Comparison of ENCODE assay signal across 1 cellular context in the genomic region with DNA sequence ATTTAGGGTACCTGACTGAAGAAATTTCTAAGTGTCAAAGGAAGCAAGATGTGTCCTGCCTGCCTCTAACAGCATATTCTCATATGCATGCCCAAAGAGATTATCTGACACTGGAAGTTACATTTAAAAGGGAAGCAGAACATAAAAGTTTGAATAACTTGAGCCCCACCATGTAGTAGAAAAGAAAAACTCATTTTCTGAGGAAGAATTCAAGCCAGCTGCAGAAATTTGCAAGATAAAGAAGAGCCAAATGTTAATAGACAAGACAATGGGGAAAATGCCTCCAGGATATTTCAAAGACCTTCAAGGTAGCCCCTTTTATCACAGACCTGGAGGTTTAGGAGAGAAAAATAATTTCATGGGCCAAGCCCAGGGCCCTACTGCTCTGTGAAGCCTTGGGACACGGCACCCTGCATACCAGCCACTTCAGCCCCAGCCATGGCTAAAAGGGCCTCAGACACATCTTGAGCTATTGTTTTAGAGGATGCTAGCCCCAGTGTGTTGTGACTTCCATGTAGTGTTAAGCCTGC.
TF ChIP-seq lines count a peak whose summit lies in the region.

No MANE protein-coding gene starts in this region.

TF ChIP-seq in WTC11, 78 proteins besides CTCF, POLR2A, EP300 and RAD21 (continued from another document):
- TF ChIP-seq, protein P1, sequence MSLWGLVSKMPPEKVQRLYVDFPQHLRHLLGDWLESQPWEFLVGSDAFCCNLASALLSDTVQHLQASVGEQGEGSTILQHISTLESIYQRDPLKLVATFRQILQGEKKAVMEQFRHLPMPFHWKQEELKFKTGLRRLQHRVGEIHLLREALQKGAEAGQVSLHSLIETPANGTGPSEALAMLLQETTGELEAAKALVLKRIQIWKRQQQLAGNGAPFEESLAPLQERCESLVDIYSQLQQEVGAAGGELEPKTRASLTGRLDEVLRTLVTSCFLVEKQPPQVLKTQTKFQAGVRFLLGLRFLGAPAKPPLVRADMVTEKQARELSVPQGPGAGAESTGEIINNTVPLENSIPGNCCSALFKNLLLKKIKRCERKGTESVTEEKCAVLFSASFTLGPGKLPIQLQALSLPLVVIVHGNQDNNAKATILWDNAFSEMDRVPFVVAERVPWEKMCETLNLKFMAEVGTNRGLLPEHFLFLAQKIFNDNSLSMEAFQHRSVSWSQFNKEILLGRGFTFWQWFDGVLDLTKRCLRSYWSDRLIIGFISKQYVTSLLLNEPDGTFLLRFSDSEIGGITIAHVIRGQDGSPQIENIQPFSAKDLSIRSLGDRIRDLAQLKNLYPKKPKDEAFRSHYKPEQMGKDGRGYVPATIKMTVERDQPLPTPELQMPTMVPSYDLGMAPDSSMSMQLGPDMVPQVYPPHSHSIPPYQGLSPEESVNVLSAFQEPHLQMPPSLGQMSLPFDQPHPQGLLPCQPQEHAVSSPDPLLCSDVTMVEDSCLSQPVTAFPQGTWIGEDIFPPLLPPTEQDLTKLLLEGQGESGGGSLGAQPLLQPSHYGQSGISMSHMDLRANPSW (CRISPR knock-in tag; conservative IDR thresholded peaks at IDR 0.05; ENCODE audit: low read depth) = no peak
- TF ChIP-seq, protein P2, sequence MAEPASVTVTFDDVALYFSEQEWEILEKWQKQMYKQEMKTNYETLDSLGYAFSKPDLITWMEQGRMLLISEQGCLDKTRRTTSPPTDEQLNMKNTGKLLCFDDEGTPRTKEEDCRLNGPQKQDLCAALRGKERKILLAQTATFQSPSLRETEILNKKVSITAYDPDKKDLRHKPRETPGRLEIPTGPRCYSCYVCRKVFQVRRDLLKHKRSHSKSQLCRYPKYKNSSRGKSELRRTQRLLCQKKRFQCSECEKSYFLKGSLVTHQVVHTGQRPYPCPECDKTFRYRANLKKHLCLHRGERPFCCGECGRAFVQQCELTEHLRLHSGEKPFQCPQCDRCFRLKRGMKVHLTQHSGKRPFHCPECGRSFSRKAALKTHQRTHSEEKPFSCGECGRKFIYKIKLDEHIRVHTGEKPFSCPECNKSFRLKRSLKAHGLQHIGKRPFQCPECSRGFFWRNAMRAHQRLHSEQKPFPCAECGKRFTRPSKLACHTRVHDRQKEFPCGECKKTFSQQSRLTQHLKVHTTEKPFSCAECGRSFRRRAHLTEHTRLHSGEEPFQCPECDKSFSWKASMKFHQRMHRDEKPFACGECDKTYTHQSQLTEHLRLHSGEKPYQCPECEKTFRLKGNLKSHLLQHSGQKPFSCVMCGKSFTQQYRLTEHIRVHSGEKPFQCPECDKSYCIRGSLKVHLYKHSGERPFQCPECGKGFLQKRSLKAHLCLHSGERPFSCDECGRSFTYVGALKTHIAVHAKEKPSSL (CRISPR knock-in tag; conservative IDR thresholded peaks at IDR 0.05) = no peak
- TF ChIP-seq, protein P3, sequence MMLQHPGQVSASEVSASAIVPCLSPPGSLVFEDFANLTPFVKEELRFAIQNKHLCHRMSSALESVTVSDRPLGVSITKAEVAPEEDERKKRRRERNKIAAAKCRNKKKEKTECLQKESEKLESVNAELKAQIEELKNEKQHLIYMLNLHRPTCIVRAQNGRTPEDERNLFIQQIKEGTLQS (CRISPR knock-in tag; conservative IDR thresholded peaks at IDR 0.05) = no peak
- no peak for TF ChIP-seq FOXJ3 (CRISPR knock-in tag; IDR thresholded peaks at IDR 0.05; ENCODE audit: borderline replicate concordance)
- no peak for TF ChIP-seq NFYB (CRISPR knock-in tag; conservative IDR thresholded peaks at IDR 0.05; ENCODE audit: low read depth)
- TF ChIP-seq MXD4 (CRISPR knock-in tag; IDR thresholded peaks at IDR 0.05; ENCODE audit: borderline replicate concordance) = no peak
- TF ChIP-seq, protein P4, sequence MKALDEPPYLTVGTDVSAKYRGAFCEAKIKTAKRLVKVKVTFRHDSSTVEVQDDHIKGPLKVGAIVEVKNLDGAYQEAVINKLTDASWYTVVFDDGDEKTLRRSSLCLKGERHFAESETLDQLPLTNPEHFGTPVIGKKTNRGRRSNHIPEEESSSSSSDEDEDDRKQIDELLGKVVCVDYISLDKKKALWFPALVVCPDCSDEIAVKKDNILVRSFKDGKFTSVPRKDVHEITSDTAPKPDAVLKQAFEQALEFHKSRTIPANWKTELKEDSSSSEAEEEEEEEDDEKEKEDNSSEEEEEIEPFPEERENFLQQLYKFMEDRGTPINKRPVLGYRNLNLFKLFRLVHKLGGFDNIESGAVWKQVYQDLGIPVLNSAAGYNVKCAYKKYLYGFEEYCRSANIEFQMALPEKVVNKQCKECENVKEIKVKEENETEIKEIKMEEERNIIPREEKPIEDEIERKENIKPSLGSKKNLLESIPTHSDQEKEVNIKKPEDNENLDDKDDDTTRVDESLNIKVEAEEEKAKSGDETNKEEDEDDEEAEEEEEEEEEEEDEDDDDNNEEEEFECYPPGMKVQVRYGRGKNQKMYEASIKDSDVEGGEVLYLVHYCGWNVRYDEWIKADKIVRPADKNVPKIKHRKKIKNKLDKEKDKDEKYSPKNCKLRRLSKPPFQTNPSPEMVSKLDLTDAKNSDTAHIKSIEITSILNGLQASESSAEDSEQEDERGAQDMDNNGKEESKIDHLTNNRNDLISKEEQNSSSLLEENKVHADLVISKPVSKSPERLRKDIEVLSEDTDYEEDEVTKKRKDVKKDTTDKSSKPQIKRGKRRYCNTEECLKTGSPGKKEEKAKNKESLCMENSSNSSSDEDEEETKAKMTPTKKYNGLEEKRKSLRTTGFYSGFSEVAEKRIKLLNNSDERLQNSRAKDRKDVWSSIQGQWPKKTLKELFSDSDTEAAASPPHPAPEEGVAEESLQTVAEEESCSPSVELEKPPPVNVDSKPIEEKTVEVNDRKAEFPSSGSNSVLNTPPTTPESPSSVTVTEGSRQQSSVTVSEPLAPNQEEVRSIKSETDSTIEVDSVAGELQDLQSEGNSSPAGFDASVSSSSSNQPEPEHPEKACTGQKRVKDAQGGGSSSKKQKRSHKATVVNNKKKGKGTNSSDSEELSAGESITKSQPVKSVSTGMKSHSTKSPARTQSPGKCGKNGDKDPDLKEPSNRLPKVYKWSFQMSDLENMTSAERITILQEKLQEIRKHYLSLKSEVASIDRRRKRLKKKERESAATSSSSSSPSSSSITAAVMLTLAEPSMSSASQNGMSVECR (CRISPR knock-in tag; IDR thresholded peaks at IDR 0.05; ENCODE audit: borderline replicate concordance) = no peak
- TF ChIP-seq, protein P5, sequence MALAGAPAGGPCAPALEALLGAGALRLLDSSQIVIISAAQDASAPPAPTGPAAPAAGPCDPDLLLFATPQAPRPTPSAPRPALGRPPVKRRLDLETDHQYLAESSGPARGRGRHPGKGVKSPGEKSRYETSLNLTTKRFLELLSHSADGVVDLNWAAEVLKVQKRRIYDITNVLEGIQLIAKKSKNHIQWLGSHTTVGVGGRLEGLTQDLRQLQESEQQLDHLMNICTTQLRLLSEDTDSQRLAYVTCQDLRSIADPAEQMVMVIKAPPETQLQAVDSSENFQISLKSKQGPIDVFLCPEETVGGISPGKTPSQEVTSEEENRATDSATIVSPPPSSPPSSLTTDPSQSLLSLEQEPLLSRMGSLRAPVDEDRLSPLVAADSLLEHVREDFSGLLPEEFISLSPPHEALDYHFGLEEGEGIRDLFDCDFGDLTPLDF (CRISPR knock-in tag; IDR thresholded peaks at IDR 0.05) = no peak
- TF ChIP-seq, protein P6, sequence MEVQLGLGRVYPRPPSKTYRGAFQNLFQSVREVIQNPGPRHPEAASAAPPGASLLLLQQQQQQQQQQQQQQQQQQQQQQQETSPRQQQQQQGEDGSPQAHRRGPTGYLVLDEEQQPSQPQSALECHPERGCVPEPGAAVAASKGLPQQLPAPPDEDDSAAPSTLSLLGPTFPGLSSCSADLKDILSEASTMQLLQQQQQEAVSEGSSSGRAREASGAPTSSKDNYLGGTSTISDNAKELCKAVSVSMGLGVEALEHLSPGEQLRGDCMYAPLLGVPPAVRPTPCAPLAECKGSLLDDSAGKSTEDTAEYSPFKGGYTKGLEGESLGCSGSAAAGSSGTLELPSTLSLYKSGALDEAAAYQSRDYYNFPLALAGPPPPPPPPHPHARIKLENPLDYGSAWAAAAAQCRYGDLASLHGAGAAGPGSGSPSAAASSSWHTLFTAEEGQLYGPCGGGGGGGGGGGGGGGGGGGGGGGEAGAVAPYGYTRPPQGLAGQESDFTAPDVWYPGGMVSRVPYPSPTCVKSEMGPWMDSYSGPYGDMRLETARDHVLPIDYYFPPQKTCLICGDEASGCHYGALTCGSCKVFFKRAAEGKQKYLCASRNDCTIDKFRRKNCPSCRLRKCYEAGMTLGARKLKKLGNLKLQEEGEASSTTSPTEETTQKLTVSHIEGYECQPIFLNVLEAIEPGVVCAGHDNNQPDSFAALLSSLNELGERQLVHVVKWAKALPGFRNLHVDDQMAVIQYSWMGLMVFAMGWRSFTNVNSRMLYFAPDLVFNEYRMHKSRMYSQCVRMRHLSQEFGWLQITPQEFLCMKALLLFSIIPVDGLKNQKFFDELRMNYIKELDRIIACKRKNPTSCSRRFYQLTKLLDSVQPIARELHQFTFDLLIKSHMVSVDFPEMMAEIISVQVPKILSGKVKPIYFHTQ (CRISPR knock-in tag; IDR thresholded peaks at IDR 0.05) = no peak
- no peak for TF ChIP-seq TEAD1 (CRISPR knock-in tag; IDR thresholded peaks at IDR 0.05)
- TF ChIP-seq, protein P7, sequence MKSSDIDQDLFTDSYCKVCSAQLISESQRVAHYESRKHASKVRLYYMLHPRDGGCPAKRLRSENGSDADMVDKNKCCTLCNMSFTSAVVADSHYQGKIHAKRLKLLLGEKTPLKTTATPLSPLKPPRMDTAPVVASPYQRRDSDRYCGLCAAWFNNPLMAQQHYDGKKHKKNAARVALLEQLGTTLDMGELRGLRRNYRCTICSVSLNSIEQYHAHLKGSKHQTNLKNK (CRISPR knock-in tag; IDR thresholded peaks at IDR 0.05) = no peak
- TF ChIP-seq MYBL2 (CRISPR knock-in tag; IDR thresholded peaks at IDR 0.05) = no peak
- no peak for TF ChIP-seq GRHL2 (CRISPR knock-in tag; IDR thresholded peaks at IDR 0.05; ENCODE audit: insufficient replicate concordance, severe bottlenecking)
- TF ChIP-seq, protein P8, sequence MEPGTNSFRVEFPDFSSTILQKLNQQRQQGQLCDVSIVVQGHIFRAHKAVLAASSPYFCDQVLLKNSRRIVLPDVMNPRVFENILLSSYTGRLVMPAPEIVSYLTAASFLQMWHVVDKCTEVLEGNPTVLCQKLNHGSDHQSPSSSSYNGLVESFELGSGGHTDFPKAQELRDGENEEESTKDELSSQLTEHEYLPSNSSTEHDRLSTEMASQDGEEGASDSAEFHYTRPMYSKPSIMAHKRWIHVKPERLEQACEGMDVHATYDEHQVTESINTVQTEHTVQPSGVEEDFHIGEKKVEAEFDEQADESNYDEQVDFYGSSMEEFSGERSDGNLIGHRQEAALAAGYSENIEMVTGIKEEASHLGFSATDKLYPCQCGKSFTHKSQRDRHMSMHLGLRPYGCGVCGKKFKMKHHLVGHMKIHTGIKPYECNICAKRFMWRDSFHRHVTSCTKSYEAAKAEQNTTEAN (CRISPR knock-in tag; IDR thresholded peaks at IDR 0.05) = no peak
- no peak for TF ChIP-seq FOXK1 (CRISPR knock-in tag; IDR thresholded peaks at IDR 0.05)
